28 cellular contexts compared by ENCODE assay signal in genomic region chr18:53943463-53943862, GRCh38.
"Had no signal": no experiment of that assay in that cellular context is flagged by ENCODE, and none has a peak within 500 bp of the region (broad histone marks: within the 10 kb centered on the region; RNA-seq: fewer than 3 reads in every experiment).

No MANE protein-coding gene starts in this region.

- H3K4me1 ChIP-seq: left lung, lower lobe of right lung, neural progenitor cell, right atrium auricular region, right lobe of liver, stomach, testis, thyroid gland, upper lobe of right lung had no signal

- H3K9me3 ChIP-seq: lower lobe of right lung, neutrophil, ovary, right atrium auricular region, right lobe of liver, testis, thyroid gland, upper lobe of right lung had no signal

- H2AFZ ChIP-seq: neural progenitor cell had no signal

- H3K4me3 ChIP-seq: left lung, lower lobe of right lung, neural progenitor cell, ovary, right atrium auricular region, right lobe of liver, skin epidermis, stomach, testis, thyroid gland, upper lobe of right lung had no signal

- H3K27ac ChIP-seq: left lung, lower lobe of right lung, neural progenitor cell, neutrophil, ovary, right atrium auricular region, right lobe of liver, skin epidermis, stomach, testis, thyroid gland, upper lobe of right lung had no signal

- ATAC-seq: left colon; left lung; lower lobe of right lung; natural killer cell; right lobe of liver; stimulated activated naive B cell treated with anti-CD40 and anti-IgM and Interleukin-4, amounts not matched to agents 10 μg/mL and 1 μg/mL and 100 μg/mL, for 72 hours; stimulated activated naive CD8-positive, alpha-beta T cell treated with anti-CD3 and anti-CD28 coated beads, Interleukin-15, Interleukin-2, amounts not matched to agents 100 U/mL and 50 U/mL, for 24 hours; upper lobe of right lung had no signal

- DNase-seq: hippocampal formation; kidney glomerular epithelial cell; left colon; left lung; lower lobe of right lung; mesendoderm; naive B cell; natural killer cell; nephron progenitor cell; ovary; right lobe of liver; stimulated activated CD4-positive, alpha-beta T cell treated with anti-CD3 and anti-CD28 coated beads, Interleukin-12 subunit alpha, Interleukin-12 subunit beta, amount 100 ng/mL, for 4 hours; stimulated activated CD4-positive, alpha-beta T cell treated with anti-CD3 and anti-CD28 coated beads, Interleukin-15, amount 100 ng/mL, for 24 hours; stimulated activated CD4-positive, alpha-beta T cell treated with anti-CD3 and anti-CD28 coated beads, Interleukin-2, amount 100 ng/mL, for 24 hours; stimulated activated CD4-positive, alpha-beta T cell treated with anti-CD3 and anti-CD28 coated beads, Interleukin-4, amount 100 ng/mL, for 1 hour; stimulated activated naive B cell treated with anti-CD40 and anti-IgM and Interleukin-4, amounts not matched to agents 10 μg/mL and 1 μg/mL and 100 μg/mL, for 72 hours; stimulated activated naive CD8-positive, alpha-beta T cell treated with anti-CD3 and anti-CD28 coated beads, Interleukin-15, Interleukin-2, amounts not matched to agents 100 U/mL and 50 U/mL, for 24 hours; stomach; testis; thyroid gland; trophoblast cell; upper lobe of right lung had no signal

- FAIRE-seq: keratinocyte, urothelium cell line had no signal

- H3K36me3 ChIP-seq: left lung, lower lobe of right lung, neural progenitor cell, neutrophil, ovary, right atrium auricular region, right lobe of liver, stomach, thyroid gland, upper lobe of right lung had no signal

- H3K27me3 ChIP-seq: left lung, neural progenitor cell, neutrophil, ovary, right atrium auricular region, right lobe of liver, stomach, testis, thyroid gland, upper lobe of right lung had no signal

- H3K4me2 ChIP-seq: neural progenitor cell had no signal

- H3K9ac ChIP-seq: neural progenitor cell had no signal
